ENCODE assay signal across 20 cellular contexts in genomic region chr11:57896641-57897145, GRCh38.
DNase-seq lines count a peak whose midpoint lies in the region; ATAC-seq, FAIRE-seq and TF ChIP-seq lines count a peak whose summit lies in the region.
"Had no signal": no experiment of that assay in that cellular context is flagged by ENCODE, and none has a peak within 500 bp of the region (broad histone marks: within the 10 kb centered on the region; RNA-seq: fewer than 3 reads in every experiment).

No MANE protein-coding gene starts in this region.

- no peak overlapping the region; the same call in 1 of the 2 replicates for H3K18ac ChIP-seq in IMR-90 (ENCODE audit: low read depth, low read length)

- H4K5ac ChIP-seq in IMR-90 (ENCODE audit: low read depth, low read length) = no peak overlapping the region

- no peak overlapping the region for H2AK5ac ChIP-seq in IMR-90 (ENCODE audit: low read depth, low read length)

- H3K9me3 ChIP-seq in IMR-90 (ENCODE audit: control insufficient read depth, insufficient read depth, low read length) = no peaks in the 10 kb centered on the region
- H3K9me3 ChIP-seq: BLaER1 had no signal

- H2AK9ac ChIP-seq in IMR-90 (replicated peaks; ENCODE audit: low read depth, low read length, poor library complexity) = no peak overlapping the region

- H3K4me2 ChIP-seq in IMR-90 (ENCODE audit: low read depth, low read length) = no peak overlapping the region
- H3K4me2 ChIP-seq: BLaER1 had no signal

- no peak overlapping the region for H3K4me3 ChIP-seq in IMR-90 (ENCODE audit: insufficient read depth, low read depth, low read length)
- H3K4me3 ChIP-seq in fibroblast of villous mesenchyme (ENCODE audit: low read depth, low read length) = no peak overlapping the region
- H3K4me3 ChIP-seq: BLaER1, GM23248 had no signal

- peak; percentile 70 for ATAC-seq in IMR-90 (ENCODE audit: low read depth)
- no peak for ATAC-seq in GM19463 (IDR thresholded peaks at IDR 0.05; ENCODE audit: unreplicated experiment)
- ATAC-seq: HCT116 had no signal

- H3K14ac ChIP-seq in IMR-90 (replicated peaks; ENCODE audit: low read depth, low read length) = no peak overlapping the region

- H3K23ac ChIP-seq in IMR-90 (ENCODE audit: low read depth, low read length) = no peak overlapping the region

- peaks cover 5% of the 10 kb centered on the region for H3K4me1 ChIP-seq in IMR-90 (ENCODE audit: control insufficient read depth, insufficient read depth, low read length)
- H3K4me1 ChIP-seq: BLaER1 had no signal

- DNase-seq in GM12892 (ENCODE audit: insufficient read length) (no peak), IMR-90 (peak; percentile 1), fibroblast of villous mesenchyme (ENCODE audit: low read depth) (peak; percentile 1), type B pancreatic cell (ENCODE audit: extremely low spot score, unreplicated experiment) (peak; percentile 40), hypothalamus (lab: John Stamatoyannopoulos, UW) (no peak), NCI-H1092 (lab: John Stamatoyannopoulos, UW) (no peak)
- DNase-seq: 8988T; CD4-positive, alpha-beta memory T cell; DMS153; DMS79; GDM1; GM23248; H7; HFFc6 had no signal

- no peak overlapping the region; the same call in 1 of the 2 replicates for H4K91ac ChIP-seq in IMR-90 (ENCODE audit: insufficient read depth, low read depth, low read length)

- dilution Hi-C loops in IMR-90 (cut with HindIII; ENCODE audit: low sequenced_read_pairs, unreplicated experiment) = no loop called here

- in situ Hi-C loops in IMR-90 (cut with MboI; ENCODE audit: low sequenced_read_pairs) = no loop called here

- CTCF ChIA-PET in IMR-90 (lab: Yijun Ruan, JAX) = no interaction called here

- no peak overlapping the region for H3K4ac ChIP-seq in IMR-90 (ENCODE audit: low read depth, low read length)

- H2BK20ac ChIP-seq in IMR-90 (ENCODE audit: low read depth, low read length) = no peak overlapping the region

- H2BK15ac ChIP-seq in IMR-90 (ENCODE audit: low read depth, low read length) = no peak overlapping the region

- WGBS in IMR-90 (ENCODE audit: extremely low coverage in 2 of 2, insufficient read length in 1 of 2), 2 experiments = no CpG with 5 or more reads among the region's 4 CpGs

- no peak overlapping the region for H3K27ac ChIP-seq in IMR-90 (ENCODE audit: insufficient read depth, low read length)
- H3K27ac ChIP-seq: BLaER1, GM23248, HL-60 had no signal

- no peaks in the 10 kb centered on the region for H3K36me3 Mint-ChIP-seq in type B pancreatic cell
- H3K36me3 Mint-ChIP-seq: CD14-positive monocyte; CD4-positive, alpha-beta memory T cell had no signal

- H3K9me3 Mint-ChIP-seq in type B pancreatic cell = no peaks in the 10 kb centered on the region
- H3K9me3 Mint-ChIP-seq: HFFc6 had no signal

- TF ChIP-seq RAD21 in IMR-90 (IDR thresholded peaks at IDR 0.05; ENCODE audit: low read length) = no peak

- H2BK120ac ChIP-seq in IMR-90 (ENCODE audit: low read depth, low read length) = no peak overlapping the region

- POLR2A ChIA-PET in IMR-90 (lab: Charles Lee; ENCODE audit: unreplicated experiment) = no interaction called here

- no peak for TF ChIP-seq POLR2A in GM12892 (IDR thresholded peaks at IDR 0.05; ENCODE audit: low read depth, low read length)
- no peak for TF ChIP-seq POLR2A in IMR-90 (IDR thresholded peaks at IDR 0.05; ENCODE audit: low read depth, low read length)

- no peak overlapping the region for H3K4me3 Mint-ChIP-seq in type B pancreatic cell
- H3K4me3 Mint-ChIP-seq: CD14-positive monocyte; CD4-positive, alpha-beta memory T cell; HFFc6; IgD-negative memory B cell had no signal

- H3K9me1 ChIP-seq in IMR-90 (ENCODE audit: insufficient read depth, low read length) = no peaks in the 10 kb centered on the region

- H3K27me3 Mint-ChIP-seq in type B pancreatic cell = peaks cover 18% of the 10 kb centered on the region

- no peak overlapping the region for H4K8ac ChIP-seq in IMR-90 (ENCODE audit: low read depth in 2 of 2, low read length in 2 of 2)

- H3K36me3 ChIP-seq in IMR-90 (ENCODE audit: control insufficient read depth, insufficient read depth, low read length) = no peaks in the 10 kb centered on the region
- H3K36me3 ChIP-seq: BLaER1 had no signal

- no peak overlapping the region for H3K27ac Mint-ChIP-seq in type B pancreatic cell
- H3K27ac Mint-ChIP-seq: CD14-positive monocyte; CD4-positive, alpha-beta memory T cell; HFFc6; IgD-negative memory B cell had no signal

- peak; percentile 67 for FAIRE-seq in GM12892 (lab: Jason Lieb, UNC)

- no peak overlapping the region for H3K9ac ChIP-seq in IMR-90 (ENCODE audit: low read depth, low read length)
- H3K9ac ChIP-seq: BLaER1, GM23248 had no signal

- H3K4me1 Mint-ChIP-seq in type B pancreatic cell (ENCODE audit: unreplicated experiment) = no peaks in the 10 kb centered on the region
- H3K4me1 Mint-ChIP-seq: CD14-positive monocyte; CD4-positive, alpha-beta memory T cell; IgD-negative memory B cell had no signal

- no TSS peak for BruUV-seq in IMR-90 (replicated peaks; lab: Mats Ljungman, UMichigan)

- H3K79me1 ChIP-seq in IMR-90 (ENCODE audit: low read depth in 1 of 2, low read length in 2 of 2) = no peaks in the 10 kb centered on the region

- no peaks in the 10 kb centered on the region for H4K20me1 ChIP-seq in IMR-90 (ENCODE audit: insufficient read depth, low read length)
- H4K20me1 ChIP-seq: BLaER1 had no signal

- TF ChIP-seq CTCF in IMR-90 (conservative IDR thresholded peaks at IDR 0.05; ENCODE audit: low read depth, low read length) (no peak), fibroblast of villous mesenchyme (IDR thresholded peaks at IDR 0.05; ENCODE audit: insufficient read depth, low read depth, low read length) (no peak), type B pancreatic cell (conservative IDR thresholded peaks at IDR 0.05) (no peak)

- intact Hi-C loops in IMR-90 (cut with micrococcal nuclease) = no loop called here

- peaks cover 4% of the 10 kb centered on the region; the same call in 1 of the 2 replicates for H3K27me3 ChIP-seq in IMR-90 (ENCODE audit: control insufficient read depth, insufficient read depth, low read length)
- H3K27me3 ChIP-seq: BLaER1 had no signal

- no peak overlapping the region for H2BK5ac ChIP-seq in IMR-90 (ENCODE audit: low read depth, low read length, poor library complexity, severe bottlenecking)

- H2AFZ ChIP-seq in IMR-90 (replicated peaks; ENCODE audit: low read length, poor library complexity) = no peak overlapping the region
- H2AFZ ChIP-seq: GM23248 had no signal

- H3K56ac ChIP-seq in IMR-90 (ENCODE audit: extremely low read depth, insufficient read depth, low read length) = no peak overlapping the region

TF ChIP-seq in IMR-90, 13 proteins besides CTCF, POLR2A, EP300 and RAD21:
- TF ChIP-seq CHD1 (IDR thresholded peaks at IDR 0.05; ENCODE audit: low read depth, low read length) (no peak), FOS (IDR thresholded peaks at IDR 0.05; ENCODE audit: low read depth, low read length) (no peak), RCOR1 (IDR thresholded peaks at IDR 0.05; ENCODE audit: insufficient replicate concordance, low read length) (no peak), SMC3 (IDR thresholded peaks at IDR 0.05; ENCODE audit: low read depth, low read length) (no peak), NFE2L2 (IDR thresholded peaks at IDR 0.05; ENCODE audit: low read depth, low read length) (no peak), CEBPB (IDR thresholded peaks at IDR 0.05; ENCODE audit: low read depth, low read length) (no peak), MAFK (IDR thresholded peaks at IDR 0.05; ENCODE audit: low read depth, low read length) (no peak)

Comparison
In these comparisons a context has a peak if more than half of its experiments do, and no peak if none do; other contexts are left out.
1. DNase-seq: peak in IMR-90 (single experiment), fibroblast of villous mesenchyme (single experiment) and type B pancreatic cell (single experiment); none in GM12892 (single experiment), hypothalamus (0 of 51) and NCI-H1092 (single experiment).